8 cellular contexts compared by ENCODE assay signal in genomic region chr12:121793501-121793835, GRCh38. TPM values are rescaled to one million over a fixed set of nuclear protein-coding genes. Genes with fewer than 3 reads are reported as not detected.
A peak's percentile ranks its signal among the peaks of the same experiment; 100 is the strongest.
DNase-seq lines count a peak whose midpoint lies in the region; ATAC-seq and TF ChIP-seq lines count a peak whose summit lies in the region.

Gene RHOF, minus strand, starts transcription at chr12:121793688. Its CDS starts 55 bp downstream, at chr12:121793633.

- H3K27ac ChIP-seq in prostate gland, result peak within 1 kb of the TSS; percentile 98 to 100

- WGBS in prostate gland, result 2% methylated on average over 18 of the region's 31 CpGs

- H3K4me3 ChIP-seq in prostate gland, result peak within 1 kb of the TSS; percentile 42 to 46

- no peak for TF ChIP-seq CTCF in prostate gland (IDR thresholded peaks at IDR 0.05)

- TF ChIP-seq POLR2A in prostate gland (IDR thresholded peaks at IDR 0.05), result no peak

- H3K36me3 ChIP-seq in prostate gland, result no peaks in the 10 kb centered on the region

- peaks cover 36% of the 10 kb centered on the region for H3K4me1 ChIP-seq in prostate gland (replicated peaks)

- H3K27me3 ChIP-seq in prostate gland (replicated peaks; ENCODE audit: insufficient read depth), result no peaks in the 10 kb centered on the region

- H3K9me3 ChIP-seq in prostate gland, result no peaks in the 10 kb centered on the region

- peak; percentile 84 for DNase-seq in ELF-1 (ENCODE audit: low read depth, low spot score)
- peak; percentile 91 for DNase-seq in LoVo (ENCODE audit: low spot score)
- peak; percentile 70 for DNase-seq in activated gamma-delta T cell (lab: John Stamatoyannopoulos, UW)
- peak; percentile 81 for DNase-seq in Right ventricle myocardium inferior (ENCODE audit: missing footprints)
- DNase-seq in prostate gland (ENCODE audit: low spot score), result no peak
- no peak for DNase-seq in inferior parietal cortex (ENCODE audit: extremely low spot score)
- no peak for DNase-seq in NCI-H226

- intact Hi-C loops in Right ventricle myocardium inferior (cut with DNase I) (no loop called here), prostate gland (cut with DNase I) (loop anchor here (5.0 kb wide), 1 partner anchor 96 kb away; no protein-coding TSS in a partner anchor)

- ATAC-seq in GM21619 (IDR thresholded peaks at IDR 0.05; ENCODE audit: unreplicated experiment) (peak; percentile 19), Right ventricle myocardium inferior (peak; percentile 29)

RNA-seq across cellular contexts. Expression of gene RHOF, which starts in this region (rescaled TPM):
- total RNA-seq in Right ventricle myocardium inferior, result 47.7 TPM
- 10 to 100 TPM in 1 of 2 donors, 1 to 10 TPM in 1; 9.5 to 23.5 TPM for total RNA-seq in prostate gland

Comparison
In these comparisons a context has a peak if more than half of its experiments do, and no peak if none do; other contexts are left out.
1. DNase-seq: peak in ELF-1 (single experiment), LoVo (single experiment), activated gamma-delta T cell (single experiment) and Right ventricle myocardium inferior (single experiment); none in prostate gland (single experiment), inferior parietal cortex (single experiment) and NCI-H226 (single experiment).